ENCODE assay signal across 1 cellular context in genomic region chr2:151828890-151829324, GRCh38.
TF ChIP-seq lines count a peak whose summit lies in the region.

No MANE protein-coding gene starts in this region.

TF ChIP-seq in HepG2, 621 proteins besides CTCF, POLR2A, EP300 and RAD21 (continued from another document and continues in another):
- 0 out of 2 replicates have a peak, but pooled peaks have one; percentile 6 for TF ChIP-seq ZBTB49 (CRISPR knock-in tag; IDR thresholded peaks at IDR 0.05; ENCODE audit: borderline replicate concordance)
- no peak for TF ChIP-seq FOXP4 (CRISPR knock-in tag; IDR thresholded peaks at IDR 0.05)
- 0 out of 2 replicates have a peak, but pooled peaks have one; percentile 13 for TF ChIP-seq BRCA1 (CRISPR knock-in tag; IDR thresholded peaks at IDR 0.05)
- no peak for TF ChIP-seq AGO2 (optimal IDR thresholded peaks at IDR 0.05; ENCODE audit: low read depth, low read length)
- TF ChIP-seq ARID4A (CRISPR knock-in tag; IDR thresholded peaks at IDR 0.05; ENCODE audit: borderline replicate concordance): no peak
- peak; percentile 44; the same call in 1 of the 2 replicates for TF ChIP-seq ZNF816 (CRISPR knock-in tag; IDR thresholded peaks at IDR 0.05; ENCODE audit: borderline replicate concordance)
- no peak for TF ChIP-seq HNRNPUL1 (IDR thresholded peaks at IDR 0.05; ENCODE audit: low read depth, low read length)
- 0 out of 2 replicates have a peak, but pooled peaks have one; percentile 8 for TF ChIP-seq TFE3 (CRISPR knock-in tag; IDR thresholded peaks at IDR 0.05)
- TF ChIP-seq TARDBP (CRISPR knock-in tag; IDR thresholded peaks at IDR 0.05): no peak
- TF ChIP-seq ZNF557 (CRISPR knock-in tag; IDR thresholded peaks at IDR 0.05): peak; percentile 9; the same call in 1 of the 2 replicates
- TF ChIP-seq LCORL (IDR thresholded peaks at IDR 0.05): no peak
- TF ChIP-seq LCORL (CRISPR knock-in tag; IDR thresholded peaks at IDR 0.05): peak; percentile 11; the same call in 1 of the 2 replicates
- no peak for TF ChIP-seq ATF1 (CRISPR knock-in tag; IDR thresholded peaks at IDR 0.05)
- peak; percentile 61; the same call in 1 of the 2 replicates for TF ChIP-seq SP140L (CRISPR knock-in tag; IDR thresholded peaks at IDR 0.05; ENCODE audit: borderline replicate concordance)
- 0 out of 2 replicates have a peak, but pooled peaks have one; percentile 25 for TF ChIP-seq MAFG (CRISPR knock-in tag; IDR thresholded peaks at IDR 0.05)
- TF ChIP-seq CREB1 (IDR thresholded peaks at IDR 0.05): no peak
- peak; percentile 60; the same call in 1 of the 2 replicates for TF ChIP-seq CREB1 (CRISPR knock-in tag; IDR thresholded peaks at IDR 0.05)
- TF ChIP-seq MTF1 (CRISPR knock-in tag; IDR thresholded peaks at IDR 0.05): no peak
- TF ChIP-seq HNF1B (CRISPR knock-in tag; IDR thresholded peaks at IDR 0.05): 0 out of 2 replicates have a peak, but pooled peaks have one; percentile 2
- no peak for TF ChIP-seq PAF1 (CRISPR knock-in tag; IDR thresholded peaks at IDR 0.05)
- peak; percentile 92 for TF ChIP-seq MAFF (IDR thresholded peaks at IDR 0.05; ENCODE audit: low read depth, low read length)
- TF ChIP-seq ZNF441 (CRISPR knock-in tag; IDR thresholded peaks at IDR 0.05; ENCODE audit: borderline replicate concordance): no peak
- TF ChIP-seq ZNF350 (CRISPR knock-in tag; IDR thresholded peaks at IDR 0.05; ENCODE audit: borderline replicate concordance, low read depth): no peak
- no peak for TF ChIP-seq HCFC1 (IDR thresholded peaks at IDR 0.05; ENCODE audit: low read depth, low read length)
- TF ChIP-seq ZNF264 (CRISPR knock-in tag; IDR thresholded peaks at IDR 0.05): 0 out of 2 replicates have a peak, but pooled peaks have one; percentile 34
- no peak for TF ChIP-seq ZSCAN5A (CRISPR knock-in tag; IDR thresholded peaks at IDR 0.05; ENCODE audit: borderline replicate concordance)
- TF ChIP-seq ETV5 (CRISPR knock-in tag; IDR thresholded peaks at IDR 0.05; ENCODE audit: borderline replicate concordance): no peak
- TF ChIP-seq ZNF652 (CRISPR knock-in tag; IDR thresholded peaks at IDR 0.05; ENCODE audit: borderline replicate concordance, low read depth): no peak
- TF ChIP-seq ZNF263 (CRISPR knock-in tag; IDR thresholded peaks at IDR 0.05): no peak
- TF ChIP-seq ZNF44 (CRISPR knock-in tag; IDR thresholded peaks at IDR 0.05): 0 out of 2 replicates have a peak, but pooled peaks have one; percentile 19
- peak; percentile 39; the same call in 1 of the 2 replicates for TF ChIP-seq MYPOP (CRISPR knock-in tag; IDR thresholded peaks at IDR 0.05)
- TF ChIP-seq ZNF674 (CRISPR knock-in tag; IDR thresholded peaks at IDR 0.05; ENCODE audit: low read depth): no peak
- TF ChIP-seq CREM (IDR thresholded peaks at IDR 0.05): 0 out of 2 replicates have a peak, but pooled peaks have one; percentile 8
- no peak for TF ChIP-seq CREM (CRISPR knock-in tag; IDR thresholded peaks at IDR 0.05)
- no peak for TF ChIP-seq AHR (CRISPR knock-in tag; IDR thresholded peaks at IDR 0.05)
- peak; percentile 95 for TF ChIP-seq MAFK (conservative IDR thresholded peaks at IDR 0.05 in 1 of 2, IDR thresholded peaks at IDR 0.05 in 1 of 2; ENCODE audit: low read length in 2 of 2)
- TF ChIP-seq ZNF3 (CRISPR knock-in tag; IDR thresholded peaks at IDR 0.05): 0 out of 2 replicates have a peak, but pooled peaks have one; percentile 52
- TF ChIP-seq ZNF256 (CRISPR knock-in tag; conservative IDR thresholded peaks at IDR 0.05): 0 out of 2 replicates have a peak, but pooled peaks have one; percentile 7
- TF ChIP-seq NCOA1 (CRISPR knock-in tag; IDR thresholded peaks at IDR 0.05): peak; percentile 58; the same call in 1 of the 2 replicates
- 0 out of 2 replicates have a peak, but pooled peaks have one; percentile 2 for TF ChIP-seq THRA (CRISPR knock-in tag; IDR thresholded peaks at IDR 0.05; ENCODE audit: borderline replicate concordance)
- no peak for TF ChIP-seq ZNF878 (CRISPR knock-in tag; IDR thresholded peaks at IDR 0.05)
- TF ChIP-seq SIN3B (IDR thresholded peaks at IDR 0.05; ENCODE audit: low read length): no peak
- no peak for TF ChIP-seq MED8 (CRISPR knock-in tag; IDR thresholded peaks at IDR 0.05; ENCODE audit: insufficient replicate concordance)
- no peak for TF ChIP-seq CC2D1A (CRISPR knock-in tag; IDR thresholded peaks at IDR 0.05)
- no peak for TF ChIP-seq CHCHD3 (CRISPR knock-in tag; IDR thresholded peaks at IDR 0.05)
- TF ChIP-seq ZNF30 (CRISPR knock-in tag; IDR thresholded peaks at IDR 0.05): peak; percentile 30; the same call in 1 of the 2 replicates
- TF ChIP-seq ZC3H4 (CRISPR knock-in tag; IDR thresholded peaks at IDR 0.05; ENCODE audit: borderline replicate concordance): peak; percentile 97; the same call in 1 of the 2 replicates
- no peak for TF ChIP-seq DPF2 (CRISPR knock-in tag; IDR thresholded peaks at IDR 0.05; ENCODE audit: borderline replicate concordance, low read depth)
- TF ChIP-seq ZBTB21 (CRISPR knock-in tag; IDR thresholded peaks at IDR 0.05): no peak
- no peak for TF ChIP-seq ZNF503 (CRISPR knock-in tag; IDR thresholded peaks at IDR 0.05)
